ENCODE assay signal across 20 cellular contexts in genomic region chr5:172493906-172494305, GRCh38.
"Had no signal": no experiment of that assay in that cellular context is flagged by ENCODE, and none has a peak within 500 bp of the region (broad histone marks: within the 10 kb centered on the region; RNA-seq: fewer than 3 reads in every experiment).

No MANE protein-coding gene starts in this region.

- H3K4me3 Mint-ChIP-seq: effector memory CD8-positive, alpha-beta T cell; immature natural killer cell; natural killer cell; neural crest cell; stimulated activated effector memory CD8-positive, alpha-beta T cell treated with anti-CD3 and anti-CD28 coated beads, Interleukin-12 subunit alpha, Interleukin-12 subunit beta, amount 100 ng/mL, for 72 hours; stimulated activated naive CD8-positive, alpha-beta T cell treated with anti-CD3 and anti-CD28 coated beads, Interleukin-15, Interleukin-2, amounts not matched to agents 100 ng/mL and 50 ng/mL, for 24 hours had no signal

- H3K4me3 ChIP-seq: esophagus squamous epithelium, mucosa of descending colon, ovary, tibial artery, upper lobe of left lung, vagina had no signal

- H3K9me3 Mint-ChIP-seq: effector memory CD8-positive, alpha-beta T cell; natural killer cell; neural crest cell; stimulated activated effector memory CD8-positive, alpha-beta T cell treated with anti-CD3 and anti-CD28 coated beads, Interleukin-12 subunit alpha, Interleukin-12 subunit beta, amount 100 ng/mL, for 72 hours had no signal

- H3K27ac Mint-ChIP-seq: effector memory CD8-positive, alpha-beta T cell; immature natural killer cell; natural killer cell; stimulated activated effector memory CD8-positive, alpha-beta T cell treated with anti-CD3 and anti-CD28 coated beads, Interleukin-12 subunit alpha, Interleukin-12 subunit beta, amount 100 ng/mL, for 72 hours; stimulated activated naive CD8-positive, alpha-beta T cell treated with anti-CD3 and anti-CD28 coated beads, Interleukin-15, Interleukin-2, amounts not matched to agents 100 ng/mL and 50 ng/mL, for 24 hours had no signal

- H3K36me3 Mint-ChIP-seq: immature natural killer cell; natural killer cell; stimulated activated effector memory CD8-positive, alpha-beta T cell treated with anti-CD3 and anti-CD28 coated beads, Interleukin-12 subunit alpha, Interleukin-12 subunit beta, amount 100 ng/mL, for 72 hours had no signal

- ATAC-seq: effector memory CD8-positive, alpha-beta T cell; left cardiac atrium; mucosa of descending colon; natural killer cell; right cardiac atrium had no signal

- H3K27me3 Mint-ChIP-seq: stimulated activated naive CD8-positive, alpha-beta T cell treated with anti-CD3 and anti-CD28 coated beads, Interleukin-15, Interleukin-2, amounts not matched to agents 100 ng/mL and 50 ng/mL, for 24 hours had no signal

- H3K4me1 Mint-ChIP-seq: stimulated activated effector memory CD8-positive, alpha-beta T cell treated with anti-CD3 and anti-CD28 coated beads, Interleukin-12 subunit alpha, Interleukin-12 subunit beta, amount 100 ng/mL, for 72 hours had no signal

- DNase-seq: effector memory CD8-positive, alpha-beta T cell; esophagus squamous epithelium; foreskin fibroblast; immature natural killer cell; kidney; left cardiac atrium; mammary epithelial cell; mucosa of descending colon; natural killer cell; right cardiac atrium; stimulated activated CD4-positive, alpha-beta T cell treated with anti-CD3 and anti-CD28 coated beads, Interleukin-4, amount 100 ng/mL, for 1 hour; stimulated activated CD8-positive, alpha-beta memory T cell treated with anti-CD3 and anti-CD28 coated beads, Interleukin-4, amount 100 ng/mL, for 48 hours; upper lobe of left lung had no signal

- H3K27ac ChIP-seq: epithelial cell of prostate, esophagus squamous epithelium, ovary, tibial artery, upper lobe of left lung, vagina had no signal
